In genomic region chr17:63519972-63520882, GRCh38 we compare ENCODE assay signal across 17 cellular contexts. TPM values are rescaled to one million over a fixed set of nuclear protein-coding genes. Genes with fewer than 3 reads are reported as not detected.
DNase-seq lines count a peak whose midpoint lies in the region; ATAC-seq, FAIRE-seq and TF ChIP-seq lines count a peak whose summit lies in the region.
"Had no signal": no experiment of that assay in that cellular context is flagged by ENCODE, and none has a peak within 500 bp of the region (broad histone marks: within the 10 kb centered on the region; RNA-seq: fewer than 3 reads in every experiment).

No MANE protein-coding gene starts in this region.

- no peak overlapping the region; a peak in 1 of 6 replicates for H3K27ac ChIP-seq in A549
- H3K27ac ChIP-seq: SJCRH30 had no signal

- TF ChIP-seq EP300 in A549 (IDR thresholded peaks at IDR 0.05): no peak

- POLR2A ChIA-PET in A549 (lab: Yijun Ruan, JAX): interaction anchor here (0.6 kb wide), 1 partner anchor 43 kb away, joined by 3 read pairs; no protein-coding TSS in a partner anchor

- H3K9me3 ChIP-seq in A549: no peaks in the 10 kb centered on the region
- H3K9me3 ChIP-seq: SJCRH30 had no signal

- WGBS in A549 (ENCODE audit: missing lambda C conversion rate): 16% methylated on average over 5 of the region's 5 CpGs

- TF ChIP-seq POLR2A in A549 (IDR thresholded peaks at IDR 0.05; ENCODE audit: low read length): no peak

- peaks cover 11% of the 10 kb centered on the region for H3K4me1 ChIP-seq in A549
- H3K4me1 ChIP-seq: SJCRH30 had no signal

- intact Hi-C loops in activated T-helper 1 cell treated with anti-CD3 and anti-CD28 coated beads, Interleukin-12 subunit alpha, Interleukin-12 subunit beta, Interleukin-2, Interleukin-4 antibody, amounts not matched to agents 30 ng/mL and 10 ng/mL and 1 ng/mL, durations not matched to agents 14 hours and 24 hours and 36 hours (cut with micrococcal nuclease): no loop called here

- H3K9me3 Mint-ChIP-seq in activated T-helper 1 cell treated with anti-CD3 and anti-CD28 coated beads, Interleukin-12 subunit alpha, Interleukin-12 subunit beta, Interleukin-2, Interleukin-4 antibody, amounts not matched to agents 30 ng/mL and 10 ng/mL and 1 ng/mL, durations not matched to agents 14 hours and 24 hours and 36 hours: no peaks in the 10 kb centered on the region

- peaks cover 6% of the 10 kb centered on the region for H3K4me1 Mint-ChIP-seq in activated T-helper 1 cell treated with anti-CD3 and anti-CD28 coated beads, Interleukin-12 subunit alpha, Interleukin-12 subunit beta, Interleukin-2, Interleukin-4 antibody, amounts not matched to agents 30 ng/mL and 10 ng/mL and 1 ng/mL, durations not matched to agents 14 hours and 24 hours and 36 hours (ENCODE audit: low read depth)

- ATAC-seq in A549: peak in 1 of 2 experiments; percentile 17; a peak in 3 of 6 replicates
- no peak for ATAC-seq in HG02763 (IDR thresholded peaks at IDR 0.05; ENCODE audit: unreplicated experiment)
- ATAC-seq: GM12878 had no signal

- CTCF ChIA-PET in A549 (lab: Yijun Ruan, JAX): interaction anchor here (0.5 to 2.5 kb wide), 6 partner anchors 8 to 114 kb away, joined by 3 to 9 read pairs (median 3); no protein-coding TSS in a partner anchor

- TF ChIP-seq CTCF in A549 (IDR thresholded peaks at IDR 0.05): no peak

- peak overlapping the region; percentile 52 for H3K4me2 ChIP-seq in A549

- peaks cover 24% of the 10 kb centered on the region for H3K27me3 Mint-ChIP-seq in activated T-helper 1 cell treated with anti-CD3 and anti-CD28 coated beads, Interleukin-12 subunit alpha, Interleukin-12 subunit beta, Interleukin-2, Interleukin-4 antibody, amounts not matched to agents 30 ng/mL and 10 ng/mL and 1 ng/mL, durations not matched to agents 14 hours and 24 hours and 36 hours (ENCODE audit: insufficient read depth)

- H3K36me3 Mint-ChIP-seq in activated T-helper 1 cell treated with anti-CD3 and anti-CD28 coated beads, Interleukin-12 subunit alpha, Interleukin-12 subunit beta, Interleukin-2, Interleukin-4 antibody, amounts not matched to agents 30 ng/mL and 10 ng/mL and 1 ng/mL, durations not matched to agents 14 hours and 24 hours and 36 hours (ENCODE audit: low read depth): no peaks in the 10 kb centered on the region

- no peak for TF ChIP-seq RAD21 in A549 (conservative IDR thresholded peaks at IDR 0.05 in 1 of 2, IDR thresholded peaks at IDR 0.05 in 1 of 2)

- no peak overlapping the region for H3K4me3 ChIP-seq in A549
- H3K4me3 ChIP-seq: GM12878, SJCRH30 had no signal

- no peak overlapping the region for H3K27ac Mint-ChIP-seq in activated T-helper 1 cell treated with anti-CD3 and anti-CD28 coated beads, Interleukin-12 subunit alpha, Interleukin-12 subunit beta, Interleukin-2, Interleukin-4 antibody, amounts not matched to agents 30 ng/mL and 10 ng/mL and 1 ng/mL, durations not matched to agents 14 hours and 24 hours and 36 hours

- FAIRE-seq in A549 (lab: Jason Lieb, UNC): no peak
- peak; percentile 95 for FAIRE-seq in islet of Langerhans (lab: Jason Lieb, UNC)
- FAIRE-seq: frontal cortex, GM12878 had no signal

- DNase-seq in A549 (ENCODE audit: low read depth in 1 of 2, low spot score in 1 of 2) (peak; percentile 40 to 54), NCI-H1105 (lab: John Stamatoyannopoulos, UW) (peak; percentile 96), NCI-H510A (lab: John Stamatoyannopoulos, UW) (peak; percentile 99), D341Med (ENCODE audit: low spot score) (no peak), C1 segment of cervical spinal cord (lab: John Stamatoyannopoulos, UW) (no peak)
- no peak for DNase-seq in activated T-helper 1 cell treated with anti-CD3 and anti-CD28 coated beads, Interleukin-12 subunit alpha, Interleukin-12 subunit beta, Interleukin-2, Interleukin-4 antibody, amounts not matched to agents 30 ng/mL and 10 ng/mL and 1 ng/mL, durations not matched to agents 14 hours and 24 hours and 36 hours (ENCODE audit: low spot score)
- DNase-seq: anterior cingulate cortex, H7, NCI-H226, SJCRH30, trophoblast cell had no signal

- no peak overlapping the region for H3K4me3 Mint-ChIP-seq in activated T-helper 1 cell treated with anti-CD3 and anti-CD28 coated beads, Interleukin-12 subunit alpha, Interleukin-12 subunit beta, Interleukin-2, Interleukin-4 antibody, amounts not matched to agents 30 ng/mL and 10 ng/mL and 1 ng/mL, durations not matched to agents 14 hours and 24 hours and 36 hours

TF ChIP-seq in A549, 52 proteins besides CTCF, POLR2A, EP300 and RAD21:
- TF ChIP-seq CBX8 (IDR thresholded peaks at IDR 0.05) (no peak), CEBPB (IDR thresholded peaks at IDR 0.05) (no peak), CHD2 (IDR thresholded peaks at IDR 0.05; ENCODE audit: low read length, partially characterized antibody) (no peak)

RNA-seq across cellular contexts. Expression of gene KCNH6, which starts 2.9 kb away (rescaled TPM):
- not detected in 2 replicates for polyA plus RNA-seq in A549 (2011; rRNA removed)
- not detected in 2 replicates for polyA plus RNA-seq in A549 (2012; cell fraction: cytosol; rRNA removed)
- polyA plus RNA-seq in A549 (2012; cell fraction: nucleus; rRNA removed): 0.01 TPM in 1 of 2 replicates, not detected in the other
- polyA plus RNA-seq in A549 (2017; fragmentation: RNase III; extraction: RNeasy Plus Mini Kit Qiagen cat#74134 plus additional on column Dnase treatment): not detected in 3 replicates
- not detected in 2 replicates for polyA minus RNA-seq in A549 (2011; rRNA and poly(A)+ RNA removed)
- total RNA-seq in activated T-helper 1 cell treated with anti-CD3 and anti-CD28 coated beads, Interleukin-12 subunit alpha, Interleukin-12 subunit beta, Interleukin-2, Interleukin-4 antibody, amounts not matched to agents 30 ng/mL and 10 ng/mL and 1 ng/mL, durations not matched to agents 14 hours and 24 hours and 36 hours: not detected in 2 replicates
- total RNA-seq: frontal cortex, GM12878, HT1080, SJCRH30 had no signal
- polyA plus RNA-seq: GM12878, neural cell had no signal

RNA-seq across cellular contexts. Expression of gene DCAF7, which starts 30.1 kb away (rescaled TPM):
- 48.7 and 51.4 TPM in 2 replicates for polyA plus RNA-seq in A549 (2011; rRNA removed)
- polyA plus RNA-seq in A549 (2012; cell fraction: cytosol; rRNA removed): 55.1 and 63.8 TPM in 2 replicates
- polyA plus RNA-seq in A549 (2012; cell fraction: nucleus; rRNA removed): 66.7 and 84.0 TPM in 2 replicates
- 35.7 to 37.9 TPM (median 35.9 TPM) in 3 replicates for polyA plus RNA-seq in A549 (2017; fragmentation: RNase III; extraction: RNeasy Plus Mini Kit Qiagen cat#74134 plus additional on column Dnase treatment)
- 103 and 109 TPM in 2 replicates for polyA minus RNA-seq in A549 (2011; rRNA and poly(A)+ RNA removed)
- 116 and 121 TPM in 2 replicates for total RNA-seq in activated T-helper 1 cell treated with anti-CD3 and anti-CD28 coated beads, Interleukin-12 subunit alpha, Interleukin-12 subunit beta, Interleukin-2, Interleukin-4 antibody, amounts not matched to agents 30 ng/mL and 10 ng/mL and 1 ng/mL, durations not matched to agents 14 hours and 24 hours and 36 hours

RNA-seq across cellular contexts. Expression of gene ACE, which starts 43.4 kb away (rescaled TPM):
- polyA plus RNA-seq in A549 (2011; rRNA removed) (0.22 and 0.38 TPM in 2 replicates), A549 (2017; fragmentation: RNase III; extraction: RNeasy Plus Mini Kit Qiagen cat#74134 plus additional on column Dnase treatment) (0.31 to 0.52 TPM (median 0.32 TPM) in 3 replicates)
- 0.26 and 0.45 TPM in 2 replicates for polyA plus RNA-seq in A549 (2012; cell fraction: cytosol; rRNA removed)
- polyA plus RNA-seq in A549 (2012; cell fraction: nucleus; rRNA removed): 0.81 and 1.6 TPM in 2 replicates
- 1.4 and 1.9 TPM in 2 replicates for polyA minus RNA-seq in A549 (2011; rRNA and poly(A)+ RNA removed)
- total RNA-seq in activated T-helper 1 cell treated with anti-CD3 and anti-CD28 coated beads, Interleukin-12 subunit alpha, Interleukin-12 subunit beta, Interleukin-2, Interleukin-4 antibody, amounts not matched to agents 30 ng/mL and 10 ng/mL and 1 ng/mL, durations not matched to agents 14 hours and 24 hours and 36 hours: 0.36 and 0.59 TPM in 2 replicates
- total RNA-seq: HT1080 had no signal
- polyA plus RNA-seq: GM12878 had no signal

Comparison
In these comparisons a context has a peak if more than half of its experiments do, and no peak if none do; other contexts are left out.
1. DNase-seq: peak in A549 (2 of 2), NCI-H1105 (single experiment) and NCI-H510A (single experiment); none in D341Med (single experiment), activated T-helper 1 cell treated with anti-CD3 and anti-CD28 coated beads, Interleukin-12 subunit alpha, Interleukin-12 subunit beta, Interleukin-2, Interleukin-4 antibody, amounts not matched to agents 30 ng/mL and 10 ng/mL and 1 ng/mL, durations not matched to agents 14 hours and 24 hours and 36 hours (single experiment) and C1 segment of cervical spinal cord (0 of 14).